In the genomic region with DNA sequence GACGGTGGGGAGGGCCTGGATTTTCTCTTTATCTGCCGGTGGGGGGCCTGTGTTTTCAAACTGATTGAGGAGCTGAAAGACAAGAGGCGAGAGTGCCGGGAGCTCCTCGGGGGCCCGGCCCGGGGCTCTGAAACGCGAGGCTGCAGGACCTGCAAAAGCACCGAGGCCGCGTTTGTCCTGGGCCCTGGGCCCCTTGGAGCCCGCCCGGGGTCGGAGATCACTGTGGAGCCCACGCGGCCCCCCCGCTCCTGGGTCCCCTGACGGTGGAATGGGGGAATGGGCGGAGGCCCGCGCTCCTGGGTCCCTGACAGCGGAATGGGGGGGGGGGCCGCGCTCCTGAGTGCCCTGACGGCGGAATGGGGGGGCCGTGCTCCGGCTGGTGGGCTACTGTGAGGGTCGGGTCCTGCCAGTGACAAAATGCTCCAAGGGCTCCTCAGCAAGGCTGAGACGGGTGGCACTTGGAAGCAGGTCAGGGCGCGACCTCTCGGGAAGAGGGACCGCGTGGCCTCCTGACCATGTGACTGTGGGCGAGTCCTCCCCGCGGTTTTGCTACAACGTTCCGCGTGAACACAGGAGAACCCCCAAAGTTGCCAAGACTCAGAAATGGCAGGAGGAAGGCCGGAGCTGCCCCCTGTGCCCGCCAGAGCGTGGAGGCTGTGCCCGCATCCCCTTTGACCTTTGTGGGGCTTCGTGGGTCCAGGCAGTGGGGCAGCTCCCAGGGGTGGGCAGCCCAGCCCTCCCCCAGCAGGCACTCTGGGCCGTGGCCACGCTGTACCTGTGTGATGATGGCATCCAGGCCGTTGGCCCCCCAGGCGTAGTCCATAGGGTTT, we compare ENCODE assay signal across 18 cellular contexts. TPM values are rescaled to one million over a fixed set of nuclear protein-coding genes. Genes with fewer than 3 reads are reported as not detected.
"Had no signal": no experiment of that assay in that cellular context is flagged by ENCODE, and none has a peak within 500 bp of the region (broad histone marks: within the 10 kb centered on the region; RNA-seq: fewer than 3 reads in every experiment).

No MANE protein-coding gene starts in this region.

- H3K36me3 Mint-ChIP-seq: natural killer cell treated with Interleukin-12 subunit alpha and Interleukin-12 subunit beta and Interleukin-15 and Interleukin-18, amount 100 ng/mL, for 72 hours; type B pancreatic cell had no signal

- H3K27me3 Mint-ChIP-seq: memory B cell; natural killer cell treated with Interleukin-12 subunit alpha and Interleukin-12 subunit beta and Interleukin-15 and Interleukin-18, amount 100 ng/mL, for 72 hours; type B pancreatic cell had no signal

- ATAC-seq: gastrocnemius medialis; heart right ventricle; left lung; lower lobe of right lung; natural killer cell treated with Interleukin-12 subunit alpha and Interleukin-12 subunit beta and Interleukin-15 and Interleukin-18, amount 100 ng/mL, for 72 hours; psoas muscle had no signal

- H3K9me3 Mint-ChIP-seq: memory B cell; natural killer cell treated with Interleukin-12 subunit alpha and Interleukin-12 subunit beta and Interleukin-15 and Interleukin-18, amount 100 ng/mL, for 72 hours; type B pancreatic cell had no signal

- H3K9me3 ChIP-seq: esophagus muscularis mucosa, gastrocnemius medialis, heart right ventricle, left lung, lower lobe of right lung, psoas muscle, sigmoid colon had no signal

- H3K27me3 ChIP-seq: esophagus muscularis mucosa, gastrocnemius medialis, heart right ventricle, left lung, sigmoid colon had no signal

- DNase-seq: effector memory CD4-positive, alpha-beta T cell; gastrocnemius medialis; hypothalamus; left lung; lower lobe of right lung; midbrain; psoas muscle; retina; sigmoid colon; stimulated activated CD4-positive, alpha-beta T cell treated with anti-CD3 and anti-CD28 coated beads, Interleukin-12 subunit alpha, Interleukin-12 subunit beta, amount 100 ng/mL, for 4 hours; stimulated activated naive CD4-positive, alpha-beta T cell treated with Interleukin-2 at 50 U/mL for 16 hours had no signal

- H3K4me1 ChIP-seq: gastrocnemius medialis, heart right ventricle, left lung, lower lobe of right lung, psoas muscle, sigmoid colon had no signal

- H3K27ac ChIP-seq: esophagus muscularis mucosa, gastrocnemius medialis, heart right ventricle, left lung, lower lobe of right lung, psoas muscle, sigmoid colon, skin epidermis had no signal

- H3K27ac Mint-ChIP-seq: natural killer cell treated with Interleukin-12 subunit alpha and Interleukin-12 subunit beta and Interleukin-15 and Interleukin-18, amount 100 ng/mL, for 72 hours; type B pancreatic cell had no signal

- H3K4me3 Mint-ChIP-seq: memory B cell; natural killer cell treated with Interleukin-12 subunit alpha and Interleukin-12 subunit beta and Interleukin-15 and Interleukin-18, amount 100 ng/mL, for 72 hours; type B pancreatic cell had no signal

- H3K4me3 ChIP-seq: esophagus muscularis mucosa, gastrocnemius medialis, heart right ventricle, left lung, lower lobe of right lung, psoas muscle, sigmoid colon, skin epidermis had no signal

RNA-seq across cellular contexts. Expression of a gene that starts 9.4 kb away (rescaled TPM):
- total RNA-seq: fibroblast of villous mesenchyme; gastrocnemius medialis; natural killer cell treated with Interleukin-12 subunit alpha and Interleukin-12 subunit beta and Interleukin-15 and Interleukin-18, amount 100 ng/mL, for 72 hours had no signal

RNA-seq across cellular contexts. Expression of a gene that starts 46.1 kb away (rescaled TPM):
- total RNA-seq: fibroblast of villous mesenchyme, gastrocnemius medialis, heart right ventricle, left lung, lower lobe of right lung, sigmoid colon had no signal
